Comparison of ENCODE assay signal across 8 cellular contexts in genomic region chr2:37005118-37005868, GRCh38. TPM values are rescaled to one million over a fixed set of nuclear protein-coding genes. Genes with fewer than 3 reads are reported as not detected.
DNase-seq lines count a peak whose midpoint lies in the region; ATAC-seq lines count a peak whose summit lies in the region.

No MANE protein-coding gene starts in this region.

- no peaks in the 10 kb centered on the region for H3K27me3 ChIP-seq in mesenchymal stem cell (ENCODE audit: control insufficient read depth in 1 of 2, insufficient read depth in 1 of 2, low read length in 2 of 2)

- H2AFZ ChIP-seq in mesenchymal stem cell (ENCODE audit: low read depth, low read length) = no peak overlapping the region

- no peak overlapping the region for H3K14ac ChIP-seq in mesenchymal stem cell (ENCODE audit: low read length in 2 of 2)

- H4K91ac ChIP-seq in mesenchymal stem cell (ENCODE audit: low read length) = no peak overlapping the region

- no peak overlapping the region for H4K8ac ChIP-seq in mesenchymal stem cell (ENCODE audit: low read length)

- no peak overlapping the region for H2BK15ac ChIP-seq in mesenchymal stem cell (ENCODE audit: low read depth, poor library complexity, severe bottlenecking)

- 86% methylated on average over 7 of the region's 8 CpGs for WGBS in mesenchymal stem cell

- H3K4me3 ChIP-seq in mesenchymal stem cell (ENCODE audit: insufficient read depth in 1 of 2, low read depth in 1 of 2, low read length in 2 of 2) = no peak overlapping the region

- H3K9ac ChIP-seq in mesenchymal stem cell (ENCODE audit: low read length) = no peak overlapping the region

- H3K4ac ChIP-seq in mesenchymal stem cell (ENCODE audit: low read depth in 1 of 2, low read length in 2 of 2) = no peak overlapping the region

- no peak overlapping the region for H3K27ac ChIP-seq in mesenchymal stem cell (ENCODE audit: low read length, poor library complexity, severe bottlenecking)

- no peak overlapping the region for H2BK120ac ChIP-seq in mesenchymal stem cell (ENCODE audit: low read depth, low read length)

- H2BK12ac ChIP-seq in mesenchymal stem cell (ENCODE audit: low read length in 2 of 2) = no peak overlapping the region

- peaks cover 1% of the 10 kb centered on the region for H3K79me1 ChIP-seq in mesenchymal stem cell (replicated peaks; ENCODE audit: low read length, poor library complexity, severe bottlenecking)

- no peaks in the 10 kb centered on the region for H3K4me1 ChIP-seq in mesenchymal stem cell (ENCODE audit: control insufficient read depth, insufficient read depth, low read depth, low read length)

- H3K4me2 ChIP-seq in mesenchymal stem cell (ENCODE audit: low read length, poor library complexity, severe bottlenecking) = no peak overlapping the region

- no peak overlapping the region for H2BK5ac ChIP-seq in mesenchymal stem cell (ENCODE audit: low read depth, low read length, poor library complexity, severe bottlenecking)

- DNase-seq in stimulated activated CD4-positive, alpha-beta T cell treated with anti-CD3 and anti-CD28 coated beads, Interleukin-4, amount 100 ng/mL, for 24 hours = peak; percentile 14
- no peak for DNase-seq in stimulated activated CD4-positive, alpha-beta T cell treated with anti-CD3 and anti-CD28 coated beads, Interleukin-15, amount 100 ng/mL, for 24 hours
- DNase-seq in NCI-H2107 (lab: John Stamatoyannopoulos, UW) (peak; percentile 1), mesenchymal stem cell (peak; percentile 26), NCI-H1092 treated with DMSO at 0.1 percent for 48 hours (lab: John Stamatoyannopoulos, UW) (no peak), RPMI8226 (no peak)
- peak; percentile 18 for DNase-seq in central memory CD4-positive, alpha-beta T cell

- H3K23ac ChIP-seq in mesenchymal stem cell (ENCODE audit: low read length in 2 of 2) = no peak overlapping the region

- peaks cover 11 to 85% of the 10 kb centered on the region in 2 experiments for H3K36me3 ChIP-seq in mesenchymal stem cell (ENCODE audit: control insufficient read depth in 1 of 2, insufficient read depth in 2 of 2, low read depth in 1 of 2, low read length in 2 of 2)

- H2AK5ac ChIP-seq in mesenchymal stem cell (ENCODE audit: low read length, severe bottlenecking) = no peak overlapping the region

- no peaks in the 10 kb centered on the region for H3K9me3 ChIP-seq in mesenchymal stem cell (ENCODE audit: control insufficient read depth, low read length)

- H3K18ac ChIP-seq in mesenchymal stem cell (ENCODE audit: low read depth in 1 of 2, low read length in 2 of 2) = no peak overlapping the region

- peak; percentile 99 for ATAC-seq in HG02759 (IDR thresholded peaks at IDR 0.05; ENCODE audit: unreplicated experiment)

RNA-seq across cellular contexts. Expression of gene STRN, which starts 39.0 kb away (rescaled TPM):
- polyA plus RNA-seq in mesenchymal stem cell (2013, experiment 1 of 2) = 12.7 TPM
- 12.7 TPM for polyA plus RNA-seq in mesenchymal stem cell (2013, experiment 2 of 2)

Comparison
In these comparisons a context has a peak if more than half of its experiments do, and no peak if none do; other contexts are left out.
1. DNase-seq: peak in stimulated activated CD4-positive, alpha-beta T cell treated with anti-CD3 and anti-CD28 coated beads, Interleukin-4, amount 100 ng/mL, for 24 hours (single experiment), NCI-H2107 (single experiment), central memory CD4-positive, alpha-beta T cell (single experiment) and mesenchymal stem cell (single experiment); none in stimulated activated CD4-positive, alpha-beta T cell treated with anti-CD3 and anti-CD28 coated beads, Interleukin-15, amount 100 ng/mL, for 24 hours (single experiment), NCI-H1092 treated with DMSO at 0.1 percent for 48 hours (single experiment) and RPMI8226 (single experiment).